Comparison of ENCODE assay signal across 8 cellular contexts in genomic region chr19:5952193-5953033, GRCh38. TPM values are rescaled to one million over a fixed set of nuclear protein-coding genes. Genes with fewer than 3 reads are reported as not detected.
DNase-seq lines count a peak whose midpoint lies in the region; ATAC-seq and TF ChIP-seq lines count a peak whose summit lies in the region.

No MANE protein-coding gene starts in this region.

- peaks cover 22% of the 10 kb centered on the region for H3K36me3 ChIP-seq in BLaER1

- H3K27ac Mint-ChIP-seq in activated naive CD8-positive, alpha-beta T cell treated with anti-CD3 and anti-CD28 coated beads, Interleukin-2, amount 50 U/mL, for 24 hours = peak overlapping the region; percentile 90
- peak overlapping the region; percentile 56 for H3K27ac Mint-ChIP-seq in mesothelial cell of epicardium

- H3K9ac ChIP-seq in BLaER1 = peak overlapping the region; percentile 55

- H3K36me3 Mint-ChIP-seq in activated naive CD8-positive, alpha-beta T cell treated with anti-CD3 and anti-CD28 coated beads, Interleukin-2, amount 50 U/mL, for 24 hours (ENCODE audit: low read depth) = peaks cover 29% of the 10 kb centered on the region
- H3K36me3 Mint-ChIP-seq in mesothelial cell of epicardium = peaks cover 4% of the 10 kb centered on the region

- peaks cover 98% of the 10 kb centered on the region for H3K4me1 ChIP-seq in BLaER1

- peaks cover 93% of the 10 kb centered on the region for H3K4me1 Mint-ChIP-seq in activated naive CD8-positive, alpha-beta T cell treated with anti-CD3 and anti-CD28 coated beads, Interleukin-2, amount 50 U/mL, for 24 hours
- peaks cover 79% of the 10 kb centered on the region for H3K4me1 Mint-ChIP-seq in mesothelial cell of epicardium

- no peaks in the 10 kb centered on the region for H3K9me3 ChIP-seq in BLaER1

- no peaks in the 10 kb centered on the region for H3K27me3 Mint-ChIP-seq in activated naive CD8-positive, alpha-beta T cell treated with anti-CD3 and anti-CD28 coated beads, Interleukin-2, amount 50 U/mL, for 24 hours
- H3K27me3 Mint-ChIP-seq in mesothelial cell of epicardium (ENCODE audit: low read depth) = no peaks in the 10 kb centered on the region

- TF ChIP-seq CTCF in mesothelial cell of epicardium (IDR thresholded peaks at IDR 0.05; ENCODE audit: unreplicated experiment) = no peak

- H3K4me3 Mint-ChIP-seq in activated naive CD8-positive, alpha-beta T cell treated with anti-CD3 and anti-CD28 coated beads, Interleukin-2, amount 50 U/mL, for 24 hours = peak overlapping the region; percentile 55
- H3K4me3 Mint-ChIP-seq in mesothelial cell of epicardium = no peak overlapping the region

- peak overlapping the region; percentile 30; the same call in 1 of the 2 replicates for H3K4me3 ChIP-seq in BLaER1

- in situ Hi-C loops in G401 (cut with HindIII; ENCODE audit: low sequenced_read_pairs) = no loop called here

- peak overlapping the region; percentile 92 for H3K4me2 ChIP-seq in BLaER1

- peak; percentile 43 for DNase-seq in G401 (ENCODE audit: low spot score)
- no peak for DNase-seq in activated naive CD8-positive, alpha-beta T cell treated with anti-CD3 and anti-CD28 coated beads, Interleukin-2, amount 50 U/mL, for 24 hours
- no peak for DNase-seq in mesothelial cell of epicardium (ENCODE audit: low spot score in 2 of 2, unreplicated experiment in 2 of 2)
- DNase-seq in HT-29 (ENCODE audit: low spot score) = no peak
- no peak for DNase-seq in stimulated activated CD4-positive, alpha-beta T cell treated with anti-CD3 and anti-CD28 coated beads, Interleukin-2, amount 100 ng/mL, for 48 hours
- no peak for DNase-seq in EL

- ATAC-seq in activated naive CD8-positive, alpha-beta T cell treated with anti-CD3 and anti-CD28 coated beads, Interleukin-2, amount 50 U/mL, for 24 hours = no peak
- no peak for ATAC-seq in HG03039 (IDR thresholded peaks at IDR 0.05; ENCODE audit: unreplicated experiment)

- H3K27me3 ChIP-seq in BLaER1 = no peaks in the 10 kb centered on the region

- H3K9me3 Mint-ChIP-seq in activated naive CD8-positive, alpha-beta T cell treated with anti-CD3 and anti-CD28 coated beads, Interleukin-2, amount 50 U/mL, for 24 hours = no peaks in the 10 kb centered on the region
- H3K9me3 Mint-ChIP-seq in mesothelial cell of epicardium = no peaks in the 10 kb centered on the region

- peaks cover 100% of the 10 kb centered on the region for H4K20me1 ChIP-seq in BLaER1

- peak overlapping the region; percentile 37; the same call in 1 of the 2 replicates for H3K27ac ChIP-seq in BLaER1

RNA-seq across cellular contexts. Expression of gene RANBP3, which starts 25.5 kb away (rescaled TPM):
- total RNA-seq in G401 (2014; rRNA removed; shearing (Covaris generic)) = 55.2 and 71.9 TPM in 2 replicates
- 83.3 to 89.8 TPM (median 87.2 TPM) in 3 replicates for total RNA-seq in mesothelial cell of epicardium
- total RNA-seq in HT-29 (2014; rRNA removed; shearing (Covaris generic)) = 62.1 and 79.3 TPM in 2 replicates

RNA-seq across cellular contexts. Expression of gene CAPS, which starts 38.4 kb away (rescaled TPM):
- 0.31 and 5.8 TPM in 2 replicates for total RNA-seq in G401 (2014; rRNA removed; shearing (Covaris generic))
- 16.2 to 17.2 TPM (median 16.7 TPM) in 3 replicates for total RNA-seq in mesothelial cell of epicardium
- total RNA-seq in HT-29 (2014; rRNA removed; shearing (Covaris generic)) = 13.9 and 20.1 TPM in 2 replicates

RNA-seq across cellular contexts. Expression of gene VMAC, which starts 47.7 kb away (rescaled TPM):
- total RNA-seq in G401 (2014; rRNA removed; shearing (Covaris generic)) = 2.2 and 2.6 TPM in 2 replicates
- total RNA-seq in mesothelial cell of epicardium = 11.0 to 12.3 TPM (median 11.0 TPM) in 3 replicates
- 3.5 and 6.0 TPM in 2 replicates for total RNA-seq in HT-29 (2014; rRNA removed; shearing (Covaris generic))

RNA-seq across cellular contexts. Expression of gene NDUFA11, which starts 48.8 kb away (rescaled TPM):
- 430 and 662 TPM in 2 replicates for total RNA-seq in G401 (2014; rRNA removed; shearing (Covaris generic))
- 229 to 235 TPM (median 233 TPM) in 3 replicates for total RNA-seq in mesothelial cell of epicardium
- total RNA-seq in HT-29 (2014; rRNA removed; shearing (Covaris generic)) = 265 and 313 TPM in 2 replicates
